ENCODE assay signal across 8 cellular contexts in the genomic region with DNA sequence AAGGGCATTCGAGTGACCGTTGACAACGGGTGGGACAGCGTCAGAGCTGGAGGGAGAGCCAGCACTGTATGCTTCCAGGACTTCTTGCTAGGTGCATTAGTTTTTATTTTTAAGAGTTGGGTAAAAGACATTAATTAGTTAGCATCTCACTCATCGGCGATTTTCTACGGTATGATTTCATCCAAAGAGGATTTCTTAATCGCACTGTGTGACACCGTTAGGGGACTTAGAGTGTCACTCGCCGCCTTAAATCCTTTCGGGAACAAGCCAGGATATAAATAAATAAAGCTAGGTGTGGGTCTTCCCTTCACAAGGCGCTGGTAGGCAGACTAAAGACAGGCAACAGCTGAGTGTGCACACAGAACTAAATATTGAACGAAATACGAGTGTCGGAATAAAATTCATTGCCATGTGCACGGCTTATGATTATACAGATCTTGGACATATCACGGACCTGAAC. TPM values are rescaled to one million over a fixed set of nuclear protein-coding genes. Genes with fewer than 3 reads are reported as not detected.
A peak's percentile ranks its signal among the peaks of the same experiment; 100 is the strongest.
DNase-seq lines count a peak whose midpoint lies in the region; ATAC-seq and TF ChIP-seq lines count a peak whose summit lies in the region.

No MANE protein-coding gene starts in this region.

- H3K4me1 Mint-ChIP-seq in activated CD4-positive, alpha-beta memory T cell treated with anti-CD3 and anti-CD28 coated beads for 36 hours (ENCODE audit: low read depth), result peaks cover 3% of the 10 kb centered on the region

- DNase-seq in SHP77 treated with DMSO at 0.1 percent for 48 hours (lab: John Stamatoyannopoulos, UW) (peak; percentile 84), foreskin keratinocyte (no peak), prostate gland (ENCODE audit: low spot score) (no peak), SW480 (ENCODE audit: low spot score) (no peak), COR-L47 (lab: John Stamatoyannopoulos, UW) (no peak), DMS153 (lab: John Stamatoyannopoulos, UW) (no peak)
- DNase-seq in activated CD4-positive, alpha-beta memory T cell treated with anti-CD3 and anti-CD28 coated beads for 36 hours, result no peak

- H3K27me3 ChIP-seq in foreskin keratinocyte, result peaks cover 63% of the 10 kb centered on the region
- no peaks in the 10 kb centered on the region for H3K27me3 ChIP-seq in prostate gland (replicated peaks; ENCODE audit: insufficient read depth)

- TF ChIP-seq POLR2A in prostate gland (IDR thresholded peaks at IDR 0.05), result no peak

- H3K4me1 ChIP-seq in foreskin keratinocyte, result no peaks in the 10 kb centered on the region
- no peaks in the 10 kb centered on the region for H3K4me1 ChIP-seq in prostate gland (replicated peaks)

- no peak overlapping the region for H3K27ac ChIP-seq in foreskin keratinocyte
- H3K27ac ChIP-seq in prostate gland, result peak overlapping the region; percentile 71 to 82

- no peaks in the 10 kb centered on the region for H3K9me3 ChIP-seq in prostate gland

- WGBS in prostate gland, result 1% methylated on average over 18 of the region's 18 CpGs

- CTCF ChIA-PET in activated CD4-positive, alpha-beta memory T cell treated with anti-CD3 and anti-CD28 coated beads for 36 hours (lab: Charles Lee), result no interaction called here

- H3K36me3 Mint-ChIP-seq in activated CD4-positive, alpha-beta memory T cell treated with anti-CD3 and anti-CD28 coated beads for 36 hours, result peaks cover 5% of the 10 kb centered on the region

- ATAC-seq in GM19395 (IDR thresholded peaks at IDR 0.05; ENCODE audit: unreplicated experiment) (peak; percentile 4), foreskin keratinocyte (peak; percentile 21)

- no peak overlapping the region for H3K27ac Mint-ChIP-seq in activated CD4-positive, alpha-beta memory T cell treated with anti-CD3 and anti-CD28 coated beads for 36 hours

- H3K9me3 Mint-ChIP-seq in activated CD4-positive, alpha-beta memory T cell treated with anti-CD3 and anti-CD28 coated beads for 36 hours, result peaks cover 3% of the 10 kb centered on the region

- intact Hi-C loops in prostate gland (cut with DNase I), result no loop called here
- intact Hi-C loops in activated CD4-positive, alpha-beta memory T cell treated with anti-CD3 and anti-CD28 coated beads for 36 hours (cut with micrococcal nuclease), result no loop called here

- POLR2A ChIA-PET in activated CD4-positive, alpha-beta memory T cell treated with anti-CD3 and anti-CD28 coated beads for 36 hours (lab: Charles Lee), result no interaction called here

- peak overlapping the region; percentile 44 to 56 for H3K4me3 ChIP-seq in prostate gland

- H3K4me3 Mint-ChIP-seq in activated CD4-positive, alpha-beta memory T cell treated with anti-CD3 and anti-CD28 coated beads for 36 hours, result no peak overlapping the region

- H3K27me3 Mint-ChIP-seq in activated CD4-positive, alpha-beta memory T cell treated with anti-CD3 and anti-CD28 coated beads for 36 hours, result peaks cover 26% of the 10 kb centered on the region

- TF ChIP-seq CTCF in foreskin keratinocyte (conservative IDR thresholded peaks at IDR 0.05), result no peak
- TF ChIP-seq CTCF in prostate gland (IDR thresholded peaks at IDR 0.05), result no peak

- H3K36me3 ChIP-seq in prostate gland, result no peaks in the 10 kb centered on the region

RNA-seq across cellular contexts. Expression of gene NOVA1, which starts 0.9 kb away (rescaled TPM):
- total RNA-seq in foreskin keratinocyte, result 0.03 and 0.28 TPM in 2 replicates
- polyA plus RNA-seq in foreskin keratinocyte, result 0.06 and 0.35 TPM in 2 replicates
- total RNA-seq in prostate gland, result 1 to 10 TPM; 1.8 to 8.1 TPM
- not detected for total RNA-seq in activated CD4-positive, alpha-beta memory T cell treated with anti-CD3 and anti-CD28 coated beads for 36 hours
